9 cellular contexts compared by ENCODE assay signal in the genomic region with DNA sequence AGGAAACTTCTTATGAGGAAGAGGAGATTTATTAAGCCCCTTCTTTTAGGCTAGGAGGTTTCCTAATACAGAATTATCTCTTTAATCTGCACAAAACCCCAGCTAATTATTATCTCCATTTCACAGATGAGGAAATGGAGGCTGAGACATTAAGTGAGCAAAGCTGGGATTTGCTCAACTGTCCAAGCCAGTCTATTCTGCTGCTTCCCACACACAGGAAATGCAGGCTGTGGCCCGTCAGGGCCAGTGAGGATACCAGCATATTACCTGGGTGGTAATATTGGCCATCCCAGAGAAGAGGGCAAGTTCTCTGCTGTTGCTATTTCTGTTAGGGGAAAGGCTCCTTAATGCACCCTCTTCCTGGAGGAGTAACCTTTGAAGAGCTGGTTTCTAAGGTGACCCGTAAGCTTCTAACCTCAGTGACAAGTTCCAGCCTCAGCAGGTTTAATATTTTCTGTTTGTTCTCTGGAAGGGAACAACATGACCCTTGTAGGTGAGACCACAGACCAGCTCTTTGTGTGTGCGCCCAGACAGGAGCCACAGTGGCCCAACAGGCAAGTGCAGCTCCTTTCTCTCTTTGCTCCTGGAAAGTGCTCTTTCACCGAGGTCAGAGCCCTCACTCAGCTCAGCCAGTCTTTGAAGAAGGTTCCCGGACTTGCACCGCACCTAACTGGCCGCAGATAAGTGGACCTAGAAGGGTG. TPM values are rescaled to one million over a fixed set of nuclear protein-coding genes. Genes with fewer than 3 reads are reported as not detected.
DNase-seq lines count a peak whose midpoint lies in the region; ATAC-seq, FAIRE-seq and TF ChIP-seq lines count a peak whose summit lies in the region.
"Had no signal": no experiment of that assay in that cellular context is flagged by ENCODE, and none has a peak within 500 bp of the region (broad histone marks: within the 10 kb centered on the region; RNA-seq: fewer than 3 reads in every experiment).

No MANE protein-coding gene starts in this region.

- no peak overlapping the region for H3K4me3 ChIP-seq in pancreas

- 58 to 59% methylated on average over 7 of the region's 7 CpGs for WGBS in pancreas, 2 donors

- H3K27me3 ChIP-seq in pancreas, result no peaks in the 10 kb centered on the region

- H3K4me1 ChIP-seq in pancreas, result peaks cover 10 to 17% (median 12%) of the 10 kb centered on the region in 3 donors

- H3K36me3 ChIP-seq in pancreas, result no peaks in the 10 kb centered on the region

- H3K36me3 Mint-ChIP-seq in T-helper 17 cell (ENCODE audit: low read depth), result peaks cover 3% of the 10 kb centered on the region
- no peaks in the 10 kb centered on the region for H3K36me3 Mint-ChIP-seq in activated naive CD4-positive, alpha-beta T cell treated with anti-CD3 and anti-CD28 coated beads, Interleukin-2, amount 50 U/mL, for 72 hours

- H3K4me1 Mint-ChIP-seq in T-helper 17 cell, result peaks cover 16% of the 10 kb centered on the region

- intact Hi-C loops in pancreas (cut with DNase I), result no loop called here

- no peak for TF ChIP-seq CTCF in pancreas (IDR thresholded peaks at IDR 0.05)
- TF ChIP-seq CTCF in GM20000 (IDR thresholded peaks at IDR 0.05; ENCODE audit: extremely low read depth, missing control alignments), result no peak

- H3K9me3 ChIP-seq in T-helper 17 cell (ENCODE audit: control insufficient read depth, low read length, poor library complexity, severe bottlenecking) (no peaks in the 10 kb centered on the region), pancreas (no peaks in the 10 kb centered on the region)

- H3K9me3 Mint-ChIP-seq in activated naive CD4-positive, alpha-beta T cell treated with anti-CD3 and anti-CD28 coated beads, Interleukin-2, amount 50 U/mL, for 72 hours, result no peaks in the 10 kb centered on the region

- DNase-seq in T-helper 17 cell (no peak), pancreas (no peak), GM20000 (ENCODE audit: low spot score) (no peak), NCI-H82 treated with DMSO at 0.1 percent for 48 hours (lab: John Stamatoyannopoulos, UW; ENCODE audit: unreplicated experiment) (no peak), dedifferentiated amniotic fluid mesenchymal stem cell (ENCODE audit: extremely low spot score) (no peak)
- DNase-seq in activated naive CD4-positive, alpha-beta T cell treated with anti-CD3 and anti-CD28 coated beads, Interleukin-2, amount 50 U/mL, for 72 hours (ENCODE audit: low spot score in 2 of 2), result no peak

- H3K27ac Mint-ChIP-seq in T-helper 17 cell, result peak overlapping the region; percentile 11
- H3K27ac Mint-ChIP-seq in activated naive CD4-positive, alpha-beta T cell treated with anti-CD3 and anti-CD28 coated beads, Interleukin-2, amount 50 U/mL, for 72 hours, result no peak overlapping the region

- no peak for FAIRE-seq in pancreas (lab: Jason Lieb, UNC)

- H3K4me3 Mint-ChIP-seq in T-helper 17 cell, result peak overlapping the region; percentile 75

- H3K27ac ChIP-seq in pancreas, result peak overlapping the region in 2 of 4 donors; percentile 31 to 39

- H3K27me3 Mint-ChIP-seq in T-helper 17 cell, result no peaks in the 10 kb centered on the region

- ATAC-seq in GM18907 (IDR thresholded peaks at IDR 0.05; ENCODE audit: unreplicated experiment) (peak; percentile 39), HG02623 (IDR thresholded peaks at IDR 0.05; ENCODE audit: unreplicated experiment) (peak; percentile 28), T-helper 17 cell (no peak), pancreas (peak in 3 of 4 donors; percentile 32 to 66 (median 45))
- ATAC-seq in activated naive CD4-positive, alpha-beta T cell treated with anti-CD3 and anti-CD28 coated beads, Interleukin-2, amount 50 U/mL, for 72 hours, result no peak

RNA-seq across cellular contexts. Expression of a gene that starts 35.6 kb away (rescaled TPM):
- total RNA-seq in T-helper 17 cell, result 1 to 10 TPM in 1 of 2 donors, under 1 TPM in 1; 0.76 to 3.1 TPM
- total RNA-seq in pancreas, result 10 to 100 TPM in 2 of 6 donors, 1 to 10 TPM in 4; 8.2 to 17.9 (median 9.8) TPM
- 10 to 100 TPM in 1 of 2 donors, 1 to 10 TPM in 1; 5.3 to 13.0 TPM for polyA plus RNA-seq in pancreas
- under 1 TPM in 1 of 2 donors, not detected in 1; 0.04 TPM for total RNA-seq in activated naive CD4-positive, alpha-beta T cell treated with anti-CD3 and anti-CD28 coated beads, Interleukin-2, amount 50 U/mL, for 72 hours
- total RNA-seq: T-helper 2 cell treated with Interferon-gamma antibody and Interleukin-4, amounts not matched to agents 100 ng/mL and 5 ng/mL, for 36 hours had no signal

Comparison
In these comparisons a context has a peak if more than half of its experiments do, and no peak if none do; other contexts are left out.
1. ATAC-seq: peak in GM18907 (single experiment), HG02623 (single experiment) and pancreas (3 of 4); none in T-helper 17 cell (single experiment) and activated naive CD4-positive, alpha-beta T cell treated with anti-CD3 and anti-CD28 coated beads, Interleukin-2, amount 50 U/mL, for 72 hours (0 of 2).